1 cellular context compared by ENCODE assay signal in the genomic region with DNA sequence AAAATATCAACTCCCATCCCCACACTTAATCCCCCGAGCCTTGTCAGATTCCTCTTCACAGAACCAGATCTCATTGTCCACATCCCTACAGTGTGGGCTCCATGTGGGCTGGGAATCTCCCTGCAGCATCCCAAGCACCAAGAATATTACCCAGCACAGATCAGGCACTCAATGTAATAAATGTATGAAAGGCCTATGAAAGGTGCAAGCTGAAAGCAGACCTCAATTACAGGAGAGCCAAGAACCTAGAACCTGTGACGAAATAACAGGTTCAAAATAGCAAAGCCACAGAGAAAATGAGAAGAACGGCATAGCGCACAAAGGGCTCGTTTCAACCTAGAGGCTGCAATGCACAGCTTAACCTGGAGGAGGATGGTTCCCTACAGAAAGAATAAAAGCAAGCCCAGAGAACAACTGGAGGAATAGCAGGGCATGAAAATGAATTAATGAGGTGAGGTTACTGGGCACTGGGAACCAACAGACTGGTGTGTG.
A peak's percentile ranks its signal among the peaks of the same experiment; 100 is the strongest.
TF ChIP-seq lines count a peak whose summit lies in the region.

No MANE protein-coding gene starts in this region.

TF ChIP-seq in K562, 482 proteins besides CTCF, POLR2A, EP300 and RAD21 (continued from another document):
- no peak for TF ChIP-seq TEAD1 (CRISPR knock-in tag; IDR thresholded peaks at IDR 0.05)
- TF ChIP-seq, protein P1, sequence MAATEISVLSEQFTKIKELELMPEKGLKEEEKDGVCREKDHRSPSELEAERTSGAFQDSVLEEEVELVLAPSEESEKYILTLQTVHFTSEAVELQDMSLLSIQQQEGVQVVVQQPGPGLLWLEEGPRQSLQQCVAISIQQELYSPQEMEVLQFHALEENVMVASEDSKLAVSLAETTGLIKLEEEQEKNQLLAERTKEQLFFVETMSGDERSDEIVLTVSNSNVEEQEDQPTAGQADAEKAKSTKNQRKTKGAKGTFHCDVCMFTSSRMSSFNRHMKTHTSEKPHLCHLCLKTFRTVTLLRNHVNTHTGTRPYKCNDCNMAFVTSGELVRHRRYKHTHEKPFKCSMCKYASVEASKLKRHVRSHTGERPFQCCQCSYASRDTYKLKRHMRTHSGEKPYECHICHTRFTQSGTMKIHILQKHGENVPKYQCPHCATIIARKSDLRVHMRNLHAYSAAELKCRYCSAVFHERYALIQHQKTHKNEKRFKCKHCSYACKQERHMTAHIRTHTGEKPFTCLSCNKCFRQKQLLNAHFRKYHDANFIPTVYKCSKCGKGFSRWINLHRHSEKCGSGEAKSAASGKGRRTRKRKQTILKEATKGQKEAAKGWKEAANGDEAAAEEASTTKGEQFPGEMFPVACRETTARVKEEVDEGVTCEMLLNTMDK (IDR thresholded peaks at IDR 0.05; ENCODE audit: borderline replicate concordance, insufficient read depth, low read depth, low read length, poor library complexity, severe bottlenecking), result no peak
- TF ChIP-seq ZNF232 (CRISPR knock-in tag; IDR thresholded peaks at IDR 0.05), result no peak
- TF ChIP-seq, protein P2, sequence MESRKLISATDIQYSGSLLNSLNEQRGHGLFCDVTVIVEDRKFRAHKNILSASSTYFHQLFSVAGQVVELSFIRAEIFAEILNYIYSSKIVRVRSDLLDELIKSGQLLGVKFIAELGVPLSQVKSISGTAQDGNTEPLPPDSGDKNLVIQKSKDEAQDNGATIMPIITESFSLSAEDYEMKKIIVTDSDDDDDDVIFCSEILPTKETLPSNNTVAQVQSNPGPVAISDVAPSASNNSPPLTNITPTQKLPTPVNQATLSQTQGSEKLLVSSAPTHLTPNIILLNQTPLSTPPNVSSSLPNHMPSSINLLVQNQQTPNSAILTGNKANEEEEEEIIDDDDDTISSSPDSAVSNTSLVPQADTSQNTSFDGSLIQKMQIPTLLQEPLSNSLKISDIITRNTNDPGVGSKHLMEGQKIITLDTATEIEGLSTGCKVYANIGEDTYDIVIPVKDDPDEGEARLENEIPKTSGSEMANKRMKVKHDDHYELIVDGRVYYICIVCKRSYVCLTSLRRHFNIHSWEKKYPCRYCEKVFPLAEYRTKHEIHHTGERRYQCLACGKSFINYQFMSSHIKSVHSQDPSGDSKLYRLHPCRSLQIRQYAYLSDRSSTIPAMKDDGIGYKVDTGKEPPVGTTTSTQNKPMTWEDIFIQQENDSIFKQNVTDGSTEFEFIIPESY (CRISPR knock-in tag; IDR thresholded peaks at IDR 0.05), result peak; percentile 51; the same call in 1 of the 2 replicates
- TF ChIP-seq, protein P3, sequence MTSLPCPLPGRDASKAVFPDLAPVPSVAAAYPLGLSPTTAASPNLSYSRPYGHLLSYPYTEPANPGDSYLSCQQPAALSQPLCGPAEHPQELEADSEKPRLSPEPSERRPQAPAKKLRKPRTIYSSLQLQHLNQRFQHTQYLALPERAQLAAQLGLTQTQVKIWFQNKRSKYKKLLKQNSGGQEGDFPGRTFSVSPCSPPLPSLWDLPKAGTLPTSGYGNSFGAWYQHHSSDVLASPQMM (CRISPR knock-in tag; IDR thresholded peaks at IDR 0.05), result no peak
